In genomic region chr6:144153971-144154370, GRCh38 we compare ENCODE assay signal across 20 cellular contexts.
"Had no signal": no experiment of that assay in that cellular context is flagged by ENCODE, and none has a peak within 500 bp of the region (broad histone marks: within the 10 kb centered on the region; RNA-seq: fewer than 3 reads in every experiment).

No MANE protein-coding gene starts in this region.

- H3K4me3 Mint-ChIP-seq: activated CD8-positive, alpha-beta T cell treated with anti-CD3 and anti-CD28 coated beads for 36 hours; activated naive CD8-positive, alpha-beta T cell treated with anti-CD3 and anti-CD28 coated beads, Interleukin-2, amount 10 ng/mL, durations not matched to agents 7 days and 5 days; endodermal cell; naive thymus-derived CD4-positive, alpha-beta T cell had no signal

- H3K36me3 ChIP-seq: tibial nerve, uterus had no signal

- DNase-seq: activated B cell treated with CpG ODN at 0.5 μM for 24 hours; activated CD4-positive, alpha-beta T cell treated with anti-CD3 and anti-CD28 coated beads for 4 hours; activated CD8-positive, alpha-beta T cell treated with anti-CD3 and anti-CD28 coated beads for 36 hours; activated naive CD8-positive, alpha-beta T cell treated with anti-CD3 and anti-CD28 coated beads, Interleukin-2, amount 10 ng/mL, durations not matched to agents 7 days and 5 days; dorsolateral prefrontal cortex; endodermal cell; foreskin fibroblast; left cardiac atrium; mesenchymal stem cell; naive thymus-derived CD4-positive, alpha-beta T cell; stimulated activated CD4-positive, alpha-beta T cell treated with anti-CD3 and anti-CD28 coated beads, Interleukin-4, amount 100 ng/mL, for 1 hour; T-helper 1 cell; T-helper 9 cell; uterus had no signal

- H3K27me3 Mint-ChIP-seq: activated B cell treated with CpG ODN at 0.5 μM for 24 hours; activated CD8-positive, alpha-beta T cell treated with anti-CD3 and anti-CD28 coated beads for 36 hours; activated naive CD8-positive, alpha-beta T cell treated with anti-CD3 and anti-CD28 coated beads, Interleukin-2, amount 10 ng/mL, durations not matched to agents 7 days and 5 days had no signal

- ATAC-seq: activated CD8-positive, alpha-beta T cell treated with anti-CD3 and anti-CD28 coated beads for 36 hours; body of pancreas; left cardiac atrium; naive thymus-derived CD4-positive, alpha-beta T cell had no signal

- H3K27me3 ChIP-seq: body of pancreas, tibial nerve, uterus had no signal

- H3K9me3 ChIP-seq: body of pancreas, tibial nerve, uterus had no signal

- H3K4me3 ChIP-seq: body of pancreas, dorsolateral prefrontal cortex, hepatocyte, smooth muscle cell, tibial nerve, uterus had no signal

- H3K27ac ChIP-seq: epithelial cell of prostate, hepatocyte, parathyroid adenoma, uterus had no signal

- H3K9me3 Mint-ChIP-seq: activated B cell treated with CpG ODN at 0.5 μM for 24 hours; activated CD8-positive, alpha-beta T cell treated with anti-CD3 and anti-CD28 coated beads for 36 hours; activated naive CD8-positive, alpha-beta T cell treated with anti-CD3 and anti-CD28 coated beads, Interleukin-2, amount 10 ng/mL, durations not matched to agents 7 days and 5 days; endodermal cell had no signal

- H3K27ac Mint-ChIP-seq: activated B cell treated with CpG ODN at 0.5 μM for 24 hours; activated naive CD8-positive, alpha-beta T cell treated with anti-CD3 and anti-CD28 coated beads, Interleukin-2, amount 10 ng/mL, durations not matched to agents 7 days and 5 days; endodermal cell had no signal

- H3K4me1 ChIP-seq: parathyroid adenoma had no signal
